8 cellular contexts compared by ENCODE assay signal in genomic region chr16:77190478-77191258, GRCh38. TPM values are rescaled to one million over a fixed set of nuclear protein-coding genes. Genes with fewer than 3 reads are reported as not detected.
DNase-seq lines count a peak whose midpoint lies in the region; ATAC-seq and TF ChIP-seq lines count a peak whose summit lies in the region.

Gene MON1B (plus strand): TSS chr16:77191190. CDS start chr16:77191486, 296 bp downstream.

- H3K9me3 Mint-ChIP-seq in GM23338 (peaks cover 2% of the 10 kb centered on the region; the same call in 2 of the 3 replicates), naive B cell (peaks cover 0 to 15% (median 0%) of the 10 kb centered on the region in 7 donors)
- peaks cover 3% of the 10 kb centered on the region for H3K9me3 Mint-ChIP-seq in stimulated activated memory B cell treated with anti-CD40 and anti-IgM and Interleukin-4, amounts not matched to agents 10 μg/mL and 1 μg/mL and 100 μg/mL, for 72 hours

- DNase-seq in GM23338 (ENCODE audit: low spot score), result peak; percentile 98
- DNase-seq in LHCN-M2 (ENCODE audit: low read depth), result peak; percentile 97
- peak; percentile 98 for DNase-seq in RPMI8226
- peak; percentile 85 to 92 for DNase-seq in activated T-helper 1 cell treated with anti-CD3 and anti-CD28 coated beads, Interleukin-2, amount 50 U/mL, for 16 hours (ENCODE audit: low read depth in 1 of 2, low spot score in 1 of 2)
- DNase-seq in fibroblast of gingiva (ENCODE audit: low read depth), result peak; percentile 99
- peak; percentile 97 for DNase-seq in naive B cell

- no peaks in the 10 kb centered on the region for H3K27me3 ChIP-seq in DOHH2 (ENCODE audit: control insufficient read depth, low read length)
- no peaks in the 10 kb centered on the region for H3K27me3 ChIP-seq in GM23338 (ENCODE audit: insufficient read depth)

- H3K79me2 ChIP-seq in DOHH2 (ENCODE audit: control insufficient read depth, low read length) (peaks cover 58% of the 10 kb centered on the region), GM23338 (replicated peaks; ENCODE audit: insufficient read depth) (peaks cover 20% of the 10 kb centered on the region)

- H3K27me3 Mint-ChIP-seq in GM23338 (ENCODE audit: insufficient read depth, low read depth, poor library complexity) (peaks cover 10% of the 10 kb centered on the region), naive B cell (peaks cover 0 to 10% (median 8%) of the 10 kb centered on the region in 3 donors)
- H3K27me3 Mint-ChIP-seq in stimulated activated memory B cell treated with anti-CD40 and anti-IgM and Interleukin-4, amounts not matched to agents 10 μg/mL and 1 μg/mL and 100 μg/mL, for 72 hours, result peaks cover 2% of the 10 kb centered on the region

- H3K9me2 ChIP-seq in DOHH2 (replicated peaks; ENCODE audit: control insufficient read depth, low read length), result no peaks in the 10 kb centered on the region; the same call in 1 of the 2 replicates
- H3K9me2 ChIP-seq in GM23338 (ENCODE audit: insufficient read depth), result no peaks in the 10 kb centered on the region

- TF ChIP-seq CTCF in DOHH2 (IDR thresholded peaks at IDR 0.05; ENCODE audit: low read depth, low read length, poor library complexity, severe bottlenecking) (no peak), GM23338 (conservative IDR thresholded peaks at IDR 0.05; ENCODE audit: low read depth in 2 of 2) (no peak)

- H3K36me3 Mint-ChIP-seq in GM23338 (ENCODE audit: low read depth) (peaks cover 18% of the 10 kb centered on the region), naive B cell (peaks cover 11 to 32% of the 10 kb centered on the region in 2 donors)
- H3K36me3 Mint-ChIP-seq in stimulated activated memory B cell treated with anti-CD40 and anti-IgM and Interleukin-4, amounts not matched to agents 10 μg/mL and 1 μg/mL and 100 μg/mL, for 72 hours, result peaks cover 39% of the 10 kb centered on the region

- H3K4me3 Mint-ChIP-seq in GM23338 (peak within 1 kb of the TSS; percentile 83), naive B cell (peak within 1 kb of the TSS; percentile 94 to 100 (median 98))
- H3K4me3 Mint-ChIP-seq in stimulated activated memory B cell treated with anti-CD40 and anti-IgM and Interleukin-4, amounts not matched to agents 10 μg/mL and 1 μg/mL and 100 μg/mL, for 72 hours, result peak within 1 kb of the TSS; percentile 95

- no peaks in the 10 kb centered on the region for H3K9me3 ChIP-seq in DOHH2 (ENCODE audit: control insufficient read depth, insufficient read depth, low read length)

- peak within 1 kb of the TSS; percentile 94 for H2AFZ ChIP-seq in GM23338

- H3F3A ChIP-seq in DOHH2 (ENCODE audit: control insufficient read depth, insufficient read depth), result peaks cover 2% of the 10 kb centered on the region; the same call in 1 of the 2 replicates
- no peaks in the 10 kb centered on the region for H3F3A ChIP-seq in GM23338 (replicated peaks; ENCODE audit: low read depth)

- peak; percentile 97 for ATAC-seq in GM23338
- ATAC-seq in naive B cell (ENCODE audit: low read depth in 2 of 2), result peak; percentile 88 to 90
- peak; percentile 99 for ATAC-seq in stimulated activated memory B cell treated with anti-CD40 and anti-IgM and Interleukin-4, amounts not matched to agents 10 μg/mL and 1 μg/mL and 100 μg/mL, for 72 hours

- H4K20me1 ChIP-seq in DOHH2 (ENCODE audit: control insufficient read depth, insufficient read depth, low read depth, low read length) (no peaks in the 10 kb centered on the region), GM23338 (replicated peaks; ENCODE audit: insufficient read depth) (no peaks in the 10 kb centered on the region)

- peak within 1 kb of the TSS; percentile 96 for H3K27ac ChIP-seq in DOHH2 (ENCODE audit: low read depth, low read length)
- H3K27ac ChIP-seq in GM23338 (ENCODE audit: low read depth), result peak within 1 kb of the TSS; percentile 88

- H3K27ac Mint-ChIP-seq in GM23338 (peak within 1 kb of the TSS; percentile 99), naive B cell (peak within 1 kb of the TSS; percentile 98 to 100 (median 99))
- peak within 1 kb of the TSS; percentile 99 for H3K27ac Mint-ChIP-seq in stimulated activated memory B cell treated with anti-CD40 and anti-IgM and Interleukin-4, amounts not matched to agents 10 μg/mL and 1 μg/mL and 100 μg/mL, for 72 hours

- H3K4me1 ChIP-seq in DOHH2 (ENCODE audit: control insufficient read depth, low read length), result peaks cover 21% of the 10 kb centered on the region
- peaks cover 13% of the 10 kb centered on the region; the same call in 1 of the 2 replicates for H3K4me1 ChIP-seq in GM23338 (ENCODE audit: insufficient read depth)

- peaks cover 20% of the 10 kb centered on the region for H3K4me1 Mint-ChIP-seq in GM23338
- H3K4me1 Mint-ChIP-seq in naive B cell, result peaks cover 38 to 47% (median 47%) of the 10 kb centered on the region in 3 donors
- peaks cover 35% of the 10 kb centered on the region for H3K4me1 Mint-ChIP-seq in stimulated activated memory B cell treated with anti-CD40 and anti-IgM and Interleukin-4, amounts not matched to agents 10 μg/mL and 1 μg/mL and 100 μg/mL, for 72 hours

- H3K36me3 ChIP-seq in DOHH2 (ENCODE audit: control insufficient read depth, low read length) (peaks cover 45% of the 10 kb centered on the region), GM23338 (ENCODE audit: insufficient read depth) (0 out of 2 replicates have a peak, but pooled peaks cover 3% of the 10 kb centered on the region)

- H3K4me2 ChIP-seq in DOHH2 (ENCODE audit: low read length) (peak within 1 kb of the TSS; percentile 80), GM23338 (peak within 1 kb of the TSS; percentile 94)

- H3K4me3 ChIP-seq in DOHH2 (ENCODE audit: low read length) (peak within 1 kb of the TSS; percentile 96), GM23338 (peak within 1 kb of the TSS; percentile 99)

TF ChIP-seq in GM23338, 12 proteins besides CTCF, POLR2A, EP300 and RAD21:
- TF ChIP-seq POLR2AphosphoS5 (IDR thresholded peaks at IDR 0.05; ENCODE audit: low read depth), result peak; percentile 77
- no peak for TF ChIP-seq EZH2 (IDR thresholded peaks at IDR 0.05; ENCODE audit: low read depth, unreplicated experiment)
- no peak for TF ChIP-seq REST (IDR thresholded peaks at IDR 0.05; ENCODE audit: unreplicated experiment)
- peak; percentile 67; the same call in 1 of the 2 replicates for TF ChIP-seq ETS1 (IDR thresholded peaks at IDR 0.05)
- TF ChIP-seq ZNF114 (CRISPR knock-in tag; IDR thresholded peaks at IDR 0.05), result no peak
- TF ChIP-seq CREB1 (CRISPR knock-in tag; IDR thresholded peaks at IDR 0.05; ENCODE audit: low read depth), result peak; percentile 65

RNA-seq across cellular contexts. Expression of gene MON1B, which starts in this region (rescaled TPM):
- 23.7 and 30.2 TPM in 2 replicates for total RNA-seq in GM23338 (2014; rRNA removed; shearing (Covaris generic))
- polyA plus RNA-seq in GM23338 (2016; fragmentation: Nextera tagmentation; extraction: Ambion mirVana) (9.7 and 10.0 TPM in 2 replicates), naive B cell (ENCODE audit: low read depth in 6 of 6) (10 to 100 TPM; 12.6 to 45.4 (median 33.1) TPM)
- 12.2 and 13.1 TPM in 2 replicates for total RNA-seq in LHCN-M2 (2014; rRNA removed)
- polyA plus RNA-seq in LHCN-M2 (2012), result 15.3 TPM

Comparison
In these comparisons a context has a peak if more than half of its experiments do, and no peak if none do; other contexts are left out.
1. Peak in every context shown above with its lines: DNase-seq, ATAC-seq, H3K4me3 ChIP-seq and H3K27ac ChIP-seq.